Comparison of ENCODE assay signal across 1 cellular context in genomic region chr9:27528886-27529315, GRCh38.
A peak's percentile ranks its signal among the peaks of the same experiment; 100 is the strongest.
TF ChIP-seq lines count a peak whose summit lies in the region.

No MANE protein-coding gene starts in this region.

TF ChIP-seq in GM12878, 131 proteins besides CTCF, POLR2A, EP300 and RAD21 (continued from another document):
- 0 out of 2 replicates have a peak, but pooled peaks have one; percentile 11 for TF ChIP-seq RUNX3 (IDR thresholded peaks at IDR 0.05; ENCODE audit: low read length)
